2 cellular contexts compared by ENCODE assay signal in genomic region chr13:36516225-36516624, GRCh38.
TF ChIP-seq lines count a peak whose summit lies in the region.

No MANE protein-coding gene starts in this region.

TF ChIP-seq in HepG2, 621 proteins besides CTCF, POLR2A, EP300 and RAD21 (continued from another document):
- TF ChIP-seq MAFK (conservative IDR thresholded peaks at IDR 0.05 in 1 of 2, IDR thresholded peaks at IDR 0.05 in 1 of 2; ENCODE audit: low read length in 2 of 2) = peak; percentile 43 to 84; a peak in 2 of 4 replicates
TF ChIP-seq in HepG2: peak in this region for 2.

TF ChIP-seq in K562, 482 proteins besides CTCF, POLR2A, EP300 and RAD21 (continued from another document):
- no peak for TF ChIP-seq ZNF318 (IDR thresholded peaks at IDR 0.05; ENCODE audit: borderline replicate concordance in 1 of 2, low read depth in 1 of 2)
TF ChIP-seq in K562: peak in this region for 1.
